9 cellular contexts compared by ENCODE assay signal in genomic region chr10:101974091-101974799, GRCh38.
DNase-seq lines count a peak whose midpoint lies in the region; ATAC-seq and TF ChIP-seq lines count a peak whose summit lies in the region.
"Had no signal": no experiment of that assay in that cellular context is flagged by ENCODE, and none has a peak within 500 bp of the region (broad histone marks: within the 10 kb centered on the region; RNA-seq: fewer than 3 reads in every experiment).

No MANE protein-coding gene starts in this region.

- peak overlapping the region; percentile 27 for H3K27ac ChIP-seq in subcutaneous abdominal adipose tissue (ENCODE audit: low read depth, low read length)

- peaks cover 0 to 21% (median 8%) of the 10 kb centered on the region in 5 donors for H3K4me1 ChIP-seq in subcutaneous abdominal adipose tissue (ENCODE audit: control insufficient read depth in 5 of 5, insufficient read depth in 5 of 5, low read length in 5 of 5)
- H3K4me1 ChIP-seq: Caco-2 had no signal

- H3K27ac Mint-ChIP-seq in activated naive CD4-positive, alpha-beta T cell treated with anti-CD3 and anti-CD28 coated beads, Interleukin-2, amount 50 U/mL, for 24 hours, result peak overlapping the region; percentile 76

- H3K9me3 Mint-ChIP-seq in activated naive CD4-positive, alpha-beta T cell treated with anti-CD3 and anti-CD28 coated beads, Interleukin-2, amount 50 U/mL, for 24 hours, result no peaks in the 10 kb centered on the region

- ATAC-seq in GM19035 (IDR thresholded peaks at IDR 0.05; ENCODE audit: unreplicated experiment) (no peak), HG03175 (IDR thresholded peaks at IDR 0.05; ENCODE audit: unreplicated experiment) (no peak)

- peaks cover 16% of the 10 kb centered on the region for H3K36me3 Mint-ChIP-seq in activated naive CD4-positive, alpha-beta T cell treated with anti-CD3 and anti-CD28 coated beads, Interleukin-2, amount 50 U/mL, for 24 hours

- no peak overlapping the region for H3K4me3 ChIP-seq in fibroblast of the aortic adventitia (ENCODE audit: low read depth, low read length)
- peak overlapping the region in 1 of 5 donors; percentile 31 for H3K4me3 ChIP-seq in subcutaneous abdominal adipose tissue (ENCODE audit: low read depth in 1 of 5, low read length in 5 of 5)

- peak overlapping the region; percentile 43 for H3K4me3 Mint-ChIP-seq in activated naive CD4-positive, alpha-beta T cell treated with anti-CD3 and anti-CD28 coated beads, Interleukin-2, amount 50 U/mL, for 24 hours

- no peak for DNase-seq in activated naive CD4-positive, alpha-beta T cell treated with anti-CD3 and anti-CD28 coated beads, Interleukin-2, amount 50 U/mL, for 16 hours
- peak; percentile 47 for DNase-seq in SK-MEL-5 (ENCODE audit: low read depth, low spot score)
- DNase-seq in fibroblast of the aortic adventitia (ENCODE audit: low read depth), result peak; percentile 23
- DNase-seq in NCI-H510A (lab: John Stamatoyannopoulos, UW), result no peak
- DNase-seq: Caco-2 had no signal

- in situ Hi-C loops in SK-MEL-5 (cut with HindIII; ENCODE audit: low pct_unique_long_range_greater_than_20kb, low sequenced_read_pairs), result no loop called here

- H3K27me3 ChIP-seq in subcutaneous abdominal adipose tissue (ENCODE audit: control insufficient read depth in 5 of 5, insufficient read depth in 4 of 5, low read length in 5 of 5), result no peaks in the 10 kb centered on the region

- H3K36me3 ChIP-seq in subcutaneous abdominal adipose tissue (ENCODE audit: control insufficient read depth in 5 of 5, insufficient read depth in 5 of 5, low read length in 5 of 5), result peaks cover 22 to 44% (median 24%) of the 10 kb centered on the region in 5 donors

- no peak for TF ChIP-seq CTCF in fibroblast of the aortic adventitia (IDR thresholded peaks at IDR 0.05; ENCODE audit: insufficient read depth, low read length)

- H3K9me3 ChIP-seq in subcutaneous abdominal adipose tissue (ENCODE audit: control insufficient read depth in 5 of 5, low read length in 5 of 5), result no peaks in the 10 kb centered on the region
- H3K9me3 ChIP-seq: Caco-2 had no signal

- no peaks in the 10 kb centered on the region for H3K27me3 Mint-ChIP-seq in activated naive CD4-positive, alpha-beta T cell treated with anti-CD3 and anti-CD28 coated beads, Interleukin-2, amount 50 U/mL, for 24 hours

- peak overlapping the region in 1 of 5 donors; percentile 20 for H3K9ac ChIP-seq in subcutaneous abdominal adipose tissue (ENCODE audit: low read length in 5 of 5)

- peaks cover 33% of the 10 kb centered on the region for H3K4me1 Mint-ChIP-seq in activated naive CD4-positive, alpha-beta T cell treated with anti-CD3 and anti-CD28 coated beads, Interleukin-2, amount 50 U/mL, for 24 hours

Comparison
In these comparisons a context has a peak if more than half of its experiments do, and no peak if none do; other contexts are left out.
1. DNase-seq: peak in SK-MEL-5 (single experiment) and fibroblast of the aortic adventitia (single experiment); none in activated naive CD4-positive, alpha-beta T cell treated with anti-CD3 and anti-CD28 coated beads, Interleukin-2, amount 50 U/mL, for 16 hours (single experiment) and NCI-H510A (single experiment).